ENCODE assay signal across 34 cellular contexts in the genomic region with DNA sequence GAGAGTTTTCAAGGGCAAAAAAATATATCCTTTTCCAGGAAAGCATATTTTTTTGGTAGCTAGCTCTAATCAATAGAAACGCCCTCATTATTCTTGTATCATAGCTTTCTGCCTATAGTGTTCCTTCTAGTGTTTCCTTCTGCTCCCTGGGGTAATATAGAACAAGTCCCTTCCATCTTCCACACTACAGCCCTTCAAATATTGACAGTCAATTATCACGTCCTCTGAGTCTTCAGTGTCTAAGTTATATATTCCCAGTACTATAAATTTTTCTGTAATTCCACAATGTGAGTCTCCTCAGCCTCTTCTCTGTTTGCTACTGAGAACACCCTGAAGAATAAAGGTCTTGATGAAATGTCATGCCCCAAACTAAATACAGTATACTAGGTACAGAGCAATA.
"Had no signal": no experiment of that assay in that cellular context is flagged by ENCODE, and none has a peak within 500 bp of the region (broad histone marks: within the 10 kb centered on the region; RNA-seq: fewer than 3 reads in every experiment).

No MANE protein-coding gene starts in this region.

- H3K9ac ChIP-seq: KMS-11 had no signal

- H3K27ac ChIP-seq: KMS-11 had no signal

- DNase-seq: Karpas-422, Kasumi-1, MG63, MM.1S, MV-4-11, NCI-H1048, NCI-H1092, NCI-H1092 treated with DMSO at 0.1 percent for 48 hours, NCI-H1105, NCI-H1105 treated with DMSO at 0.1 percent for 48 hours, NCI-H1417, NCI-H1417 treated with DMSO at 0.1 percent for 48 hours, NCI-H1436, NCI-H1436 treated with DMSO at 0.1 percent for 48 hours, NCI-H146, NCI-H1694, NCI-H1694 treated with DMSO at 0.1 percent for 48 hours, NCI-H187, NCI-H187 treated with DMSO at 0.1 percent for 48 hours, NCI-H1930, NCI-H2029, NCI-H2029 treated with DMSO at 0.1 percent for 48 hours, NCI-H2081, NCI-H2081 treated with DMSO at 0.1 percent for 48 hours, NCI-H2107, NCI-H2171, NCI-H2171 treated with DMSO at 0.1 percent for 48 hours, NCI-H2227 treated with DMSO at 0.1 percent for 48 hours, NCI-H226, NCI-H345, NCI-H446, NCI-H446 treated with DMSO at 0.1 percent for 48 hours, NCI-H510A had no signal

- H3K27me3 ChIP-seq: MG63 had no signal

- H3K4me2 ChIP-seq: KMS-11 had no signal

- H3K4me3 ChIP-seq: MG63 had no signal

- H3K36me3 ChIP-seq: MG63 had no signal

- H3K9me3 ChIP-seq: MG63 had no signal
